ENCODE assay signal across 1 cellular context in the genomic region with DNA sequence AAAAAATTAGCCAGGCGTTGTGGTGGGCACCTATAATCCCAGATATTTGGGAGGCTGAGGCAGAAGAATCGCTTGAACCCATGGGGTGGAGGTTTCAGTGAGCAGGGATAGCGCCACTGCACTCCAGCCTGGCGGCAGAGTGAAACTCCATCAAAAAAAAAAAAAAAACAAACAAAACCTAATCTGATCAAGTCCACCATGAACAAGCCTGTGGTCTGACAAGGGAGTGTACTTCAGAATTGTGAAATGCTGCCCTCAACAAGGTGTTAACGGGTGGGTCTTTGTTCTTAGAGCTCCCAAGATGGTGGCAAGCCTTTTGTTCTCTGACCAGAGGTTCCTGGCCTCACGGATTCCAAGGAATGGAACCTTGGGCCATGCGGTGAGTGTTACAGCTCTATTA.
TF ChIP-seq lines count a peak whose summit lies in the region.

No MANE protein-coding gene starts in this region.

TF ChIP-seq in H1, 55 proteins besides CTCF, POLR2A, EP300 and RAD21:
- no peak for TF ChIP-seq ZNF274 (IDR thresholded peaks at IDR 0.05; ENCODE audit: borderline replicate concordance, extremely low read depth, low read length)
- no peak for TF ChIP-seq HDAC2 (IDR thresholded peaks at IDR 0.05; ENCODE audit: borderline replicate concordance in 1 of 2, low read depth in 2 of 2, low read length in 2 of 2)
- no peak for TF ChIP-seq KDM4A (IDR thresholded peaks at IDR 0.05; ENCODE audit: low read depth, low read length, severe bottlenecking)
- TF ChIP-seq RXRA (IDR thresholded peaks at IDR 0.05; ENCODE audit: insufficient read depth, low read depth, low read length): no peak
- TF ChIP-seq, protein P1, sequence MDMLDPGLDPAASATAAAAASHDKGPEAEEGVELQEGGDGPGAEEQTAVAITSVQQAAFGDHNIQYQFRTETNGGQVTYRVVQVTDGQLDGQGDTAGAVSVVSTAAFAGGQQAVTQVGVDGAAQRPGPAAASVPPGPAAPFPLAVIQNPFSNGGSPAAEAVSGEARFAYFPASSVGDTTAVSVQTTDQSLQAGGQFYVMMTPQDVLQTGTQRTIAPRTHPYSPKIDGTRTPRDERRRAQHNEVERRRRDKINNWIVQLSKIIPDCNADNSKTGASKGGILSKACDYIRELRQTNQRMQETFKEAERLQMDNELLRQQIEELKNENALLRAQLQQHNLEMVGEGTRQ (IDR thresholded peaks at IDR 0.05; ENCODE audit: low read length): no peak
- TF ChIP-seq POU5F1 (IDR thresholded peaks at IDR 0.05; ENCODE audit: low read depth, low read length): no peak
